In the genomic region with DNA sequence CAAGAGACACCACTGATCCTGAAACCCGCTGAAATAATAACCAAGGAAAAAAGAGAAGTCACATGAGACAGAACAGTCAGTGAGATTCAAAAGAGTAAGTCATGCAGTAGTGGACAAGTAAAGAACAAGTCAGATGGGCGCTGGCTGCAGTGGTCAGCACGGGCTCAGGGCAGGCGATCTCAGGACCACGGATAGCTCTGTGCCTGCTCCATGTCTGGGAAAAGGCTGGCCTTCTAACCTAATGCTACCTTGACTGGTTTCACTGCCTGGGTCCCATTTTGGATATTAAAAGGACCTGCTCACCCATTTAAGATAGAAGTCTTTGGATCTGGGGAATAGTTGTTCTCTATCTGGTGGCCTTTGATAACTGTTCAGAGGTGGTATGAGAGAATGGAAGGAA, we compare ENCODE assay signal across 1 cellular context.
A peak's percentile ranks its signal among the peaks of the same experiment; 100 is the strongest.
TF ChIP-seq lines count a peak whose summit lies in the region.

No MANE protein-coding gene starts in this region.

TF ChIP-seq in GM23338, 12 proteins besides CTCF, POLR2A, EP300 and RAD21 (continued from another document):
- TF ChIP-seq, protein P1, sequence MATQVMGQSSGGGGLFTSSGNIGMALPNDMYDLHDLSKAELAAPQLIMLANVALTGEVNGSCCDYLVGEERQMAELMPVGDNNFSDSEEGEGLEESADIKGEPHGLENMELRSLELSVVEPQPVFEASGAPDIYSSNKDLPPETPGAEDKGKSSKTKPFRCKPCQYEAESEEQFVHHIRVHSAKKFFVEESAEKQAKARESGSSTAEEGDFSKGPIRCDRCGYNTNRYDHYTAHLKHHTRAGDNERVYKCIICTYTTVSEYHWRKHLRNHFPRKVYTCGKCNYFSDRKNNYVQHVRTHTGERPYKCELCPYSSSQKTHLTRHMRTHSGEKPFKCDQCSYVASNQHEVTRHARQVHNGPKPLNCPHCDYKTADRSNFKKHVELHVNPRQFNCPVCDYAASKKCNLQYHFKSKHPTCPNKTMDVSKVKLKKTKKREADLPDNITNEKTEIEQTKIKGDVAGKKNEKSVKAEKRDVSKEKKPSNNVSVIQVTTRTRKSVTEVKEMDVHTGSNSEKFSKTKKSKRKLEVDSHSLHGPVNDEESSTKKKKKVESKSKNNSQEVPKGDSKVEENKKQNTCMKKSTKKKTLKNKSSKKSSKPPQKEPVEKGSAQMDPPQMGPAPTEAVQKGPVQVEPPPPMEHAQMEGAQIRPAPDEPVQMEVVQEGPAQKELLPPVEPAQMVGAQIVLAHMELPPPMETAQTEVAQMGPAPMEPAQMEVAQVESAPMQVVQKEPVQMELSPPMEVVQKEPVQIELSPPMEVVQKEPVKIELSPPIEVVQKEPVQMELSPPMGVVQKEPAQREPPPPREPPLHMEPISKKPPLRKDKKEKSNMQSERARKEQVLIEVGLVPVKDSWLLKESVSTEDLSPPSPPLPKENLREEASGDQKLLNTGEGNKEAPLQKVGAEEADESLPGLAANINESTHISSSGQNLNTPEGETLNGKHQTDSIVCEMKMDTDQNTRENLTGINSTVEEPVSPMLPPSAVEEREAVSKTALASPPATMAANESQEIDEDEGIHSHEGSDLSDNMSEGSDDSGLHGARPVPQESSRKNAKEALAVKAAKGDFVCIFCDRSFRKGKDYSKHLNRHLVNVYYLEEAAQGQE (IDR thresholded peaks at IDR 0.05; ENCODE audit: unreplicated experiment) = peak; percentile 88
TF ChIP-seq in GM23338: peak in this region for 1.
